ENCODE assay signal across 9 cellular contexts in genomic region chr10:52965938-52966401, GRCh38.
DNase-seq lines count a peak whose midpoint lies in the region; ATAC-seq and TF ChIP-seq lines count a peak whose summit lies in the region.
"Had no signal": no experiment of that assay in that cellular context is flagged by ENCODE, and none has a peak within 500 bp of the region (broad histone marks: within the 10 kb centered on the region; RNA-seq: fewer than 3 reads in every experiment).

No MANE protein-coding gene starts in this region.

- H3K27me3 ChIP-seq in MM.1S (replicated peaks; ENCODE audit: insufficient read depth, low read length), result no peaks in the 10 kb centered on the region

- H3K4me3 ChIP-seq in MM.1S (ENCODE audit: low read length), result no peak overlapping the region; the same call in 1 of the 2 replicates

- peak overlapping the region; percentile 93 for H3K27ac Mint-ChIP-seq in nephron progenitor cell
- H3K27ac Mint-ChIP-seq: activated CD4-positive, alpha-beta T cell treated with anti-CD3 and anti-CD28 coated beads for 36 hours had no signal

- TF ChIP-seq CTCF in MM.1S (IDR thresholded peaks at IDR 0.05; ENCODE audit: low read length) (no peak), nephron progenitor cell (IDR thresholded peaks at IDR 0.05) (no peak)

- H2AFZ ChIP-seq in MM.1S (ENCODE audit: low read length), result peak overlapping the region; percentile 75

- no peaks in the 10 kb centered on the region for H3K9me3 ChIP-seq in MM.1S (replicated peaks; ENCODE audit: insufficient read depth, low read length)

- peak; percentile 94 for ATAC-seq in HG02798 (IDR thresholded peaks at IDR 0.05; ENCODE audit: poor library complexity, unreplicated experiment)
- ATAC-seq: activated CD4-positive, alpha-beta T cell treated with anti-CD3 and anti-CD28 coated beads for 36 hours had no signal

- peak overlapping the region; percentile 24; the same call in 1 of the 2 replicates for H3K27ac ChIP-seq in MM.1S (ENCODE audit: low read length)

- H3K9me2 ChIP-seq in MM.1S (replicated peaks; ENCODE audit: insufficient read depth, low read length), result no peaks in the 10 kb centered on the region

- H3K36me3 Mint-ChIP-seq in nephron progenitor cell (ENCODE audit: low read depth), result no peaks in the 10 kb centered on the region

- no peaks in the 10 kb centered on the region for H3F3A ChIP-seq in MM.1S (ENCODE audit: insufficient read depth, low read length)

- H3K4me3 Mint-ChIP-seq in nephron progenitor cell, result no peak overlapping the region
- H3K4me3 Mint-ChIP-seq: activated CD4-positive, alpha-beta T cell treated with anti-CD3 and anti-CD28 coated beads for 36 hours had no signal

- peaks cover 4% of the 10 kb centered on the region for H3K9me3 Mint-ChIP-seq in nephron progenitor cell

- no peaks in the 10 kb centered on the region for H3K27me3 Mint-ChIP-seq in nephron progenitor cell (ENCODE audit: low read depth, poor library complexity)
- H3K27me3 Mint-ChIP-seq: activated CD4-positive, alpha-beta T cell treated with anti-CD3 and anti-CD28 coated beads for 36 hours had no signal

- no peak overlapping the region for H3K9ac ChIP-seq in MM.1S (ENCODE audit: low read length)

- H3K4me1 ChIP-seq in MM.1S (ENCODE audit: low read length), result peaks cover 15% of the 10 kb centered on the region

- H4K20me1 ChIP-seq in MM.1S (ENCODE audit: insufficient read depth, low read length), result no peaks in the 10 kb centered on the region

- no peaks in the 10 kb centered on the region for H3K79me2 ChIP-seq in MM.1S (ENCODE audit: low read length)

- DNase-seq in GM19238 (ENCODE audit: insufficient read length, low spot score) (peak; percentile 26), MM.1S (peak; percentile 54), nephron progenitor cell (no peak), iPS-NIHi7 (ENCODE audit: extremely low spot score) (no peak), NCI-H69 (lab: John Stamatoyannopoulos, UW) (no peak), G401 (ENCODE audit: low spot score) (no peak), NCI-H1048 (lab: John Stamatoyannopoulos, UW) (no peak)
- DNase-seq: activated CD4-positive, alpha-beta T cell treated with anti-CD3 and anti-CD28 coated beads for 36 hours had no signal

- H3K4me2 ChIP-seq in MM.1S (ENCODE audit: low read depth, low read length), result peak overlapping the region; percentile 41; the same call in 1 of the 2 replicates

- in situ Hi-C loops in G401 (cut with HindIII; ENCODE audit: low sequenced_read_pairs), result no loop called here

- no peaks in the 10 kb centered on the region for H3K36me3 ChIP-seq in MM.1S (replicated peaks; ENCODE audit: insufficient read depth, low read length)

- peaks cover 31% of the 10 kb centered on the region for H3K4me1 Mint-ChIP-seq in nephron progenitor cell
- H3K4me1 Mint-ChIP-seq: activated CD4-positive, alpha-beta T cell treated with anti-CD3 and anti-CD28 coated beads for 36 hours had no signal

Comparison
In these comparisons a context has a peak if more than half of its experiments do, and no peak if none do; other contexts are left out.
1. DNase-seq: peak in GM19238 (single experiment) and MM.1S (single experiment); none in nephron progenitor cell (single experiment), iPS-NIHi7 (single experiment), NCI-H69 (single experiment), G401 (single experiment) and NCI-H1048 (single experiment).